ENCODE assay signal across 13 cellular contexts in the genomic region with DNA sequence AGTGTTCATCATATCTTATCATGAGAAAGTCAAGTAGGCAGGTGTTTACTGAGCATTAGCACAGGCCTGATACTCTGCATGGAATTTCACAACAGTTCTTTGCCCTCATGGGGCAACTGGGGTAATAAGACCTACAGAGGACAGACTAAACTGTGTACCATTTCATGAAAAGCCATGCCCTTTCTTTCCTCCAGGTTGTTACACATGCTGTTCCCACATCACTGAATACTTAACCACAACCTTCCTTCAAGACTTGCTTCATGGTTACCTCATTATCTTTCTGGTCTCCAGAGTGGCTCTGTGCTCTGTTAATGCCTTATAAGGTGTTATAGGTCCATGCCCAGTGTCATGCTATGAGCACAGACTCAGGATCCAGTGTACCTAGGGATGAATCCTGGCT. TPM values are rescaled to one million over a fixed set of nuclear protein-coding genes. Genes with fewer than 3 reads are reported as not detected.
DNase-seq lines count a peak whose midpoint lies in the region; ATAC-seq and TF ChIP-seq lines count a peak whose summit lies in the region.
"Had no signal": no experiment of that assay in that cellular context is flagged by ENCODE, and none has a peak within 500 bp of the region (broad histone marks: within the 10 kb centered on the region; RNA-seq: fewer than 3 reads in every experiment).

No MANE protein-coding gene starts in this region.

- no peaks in the 10 kb centered on the region for H3K79me2 ChIP-seq in OCI-LY1 (ENCODE audit: insufficient read depth, low read length)

- H3K4me1 Mint-ChIP-seq in CD14-positive monocyte: peaks cover 64% of the 10 kb centered on the region

- no peaks in the 10 kb centered on the region for H4K20me1 ChIP-seq in OCI-LY1 (ENCODE audit: insufficient read depth, low read length)

- no peak overlapping the region for H3K4ac ChIP-seq in mesenchymal stem cell (ENCODE audit: low read depth in 1 of 2, low read length in 2 of 2)

- H3K4me3 ChIP-seq in OCI-LY1 (ENCODE audit: low read depth, low read length, poor library complexity, severe bottlenecking) (no peak overlapping the region), epithelial cell of proximal tubule (ENCODE audit: low read depth, low read length) (no peak overlapping the region), mesenchymal stem cell (ENCODE audit: insufficient read depth in 1 of 2, low read depth in 1 of 2, low read length in 2 of 2) (no peak overlapping the region)
- H3K4me3 ChIP-seq: left ventricle myocardium inferior had no signal

- peaks cover 0 to 1% (median 0%) of the 10 kb centered on the region in 3 donors for H3K27me3 Mint-ChIP-seq in CD14-positive monocyte (ENCODE audit: low read depth in 3 of 3)

- peak overlapping the region in 6 of 7 donors; percentile 55 to 90 (median 78) for H3K27ac Mint-ChIP-seq in CD14-positive monocyte

- H3K27me3 ChIP-seq in OCI-LY1 (ENCODE audit: insufficient read depth, low read length) (no peaks in the 10 kb centered on the region), mesenchymal stem cell (ENCODE audit: control insufficient read depth in 1 of 2, insufficient read depth in 1 of 2, low read length in 2 of 2) (no peaks in the 10 kb centered on the region)

- H2BK5ac ChIP-seq in mesenchymal stem cell (ENCODE audit: low read depth, low read length, poor library complexity, severe bottlenecking): no peak overlapping the region

- no peaks in the 10 kb centered on the region for H3K9me2 ChIP-seq in OCI-LY1 (ENCODE audit: low read depth, low read length)

- H3K9me3 ChIP-seq in OCI-LY1 (ENCODE audit: low read length): no peaks in the 10 kb centered on the region
- H3K9me3 ChIP-seq in mesenchymal stem cell (ENCODE audit: control insufficient read depth, low read length): no peaks in the 10 kb centered on the region
- H3K9me3 ChIP-seq: left ventricle myocardium inferior had no signal

- no peak overlapping the region for H2BK15ac ChIP-seq in mesenchymal stem cell (ENCODE audit: low read depth, poor library complexity, severe bottlenecking)

- no peak overlapping the region for H2AFZ ChIP-seq in OCI-LY1 (ENCODE audit: low read length)
- H2AFZ ChIP-seq in mesenchymal stem cell (ENCODE audit: low read depth, low read length): no peak overlapping the region

- no peaks in the 10 kb centered on the region for H3K9me3 Mint-ChIP-seq in CD14-positive monocyte
- H3K9me3 Mint-ChIP-seq: IgD-negative memory B cell had no signal

- no peak overlapping the region for H2BK120ac ChIP-seq in mesenchymal stem cell (ENCODE audit: low read depth, low read length)

- H3K9ac ChIP-seq in OCI-LY1 (ENCODE audit: low read length) (no peak overlapping the region), mesenchymal stem cell (ENCODE audit: low read length) (no peak overlapping the region)

- H2BK12ac ChIP-seq in mesenchymal stem cell (ENCODE audit: low read length in 2 of 2): no peak overlapping the region

- ATAC-seq in GM21390 (IDR thresholded peaks at IDR 0.05; ENCODE audit: unreplicated experiment): peak; percentile 30
- no peak for ATAC-seq in HG02678 (IDR thresholded peaks at IDR 0.05; ENCODE audit: unreplicated experiment)

- H2AK5ac ChIP-seq in mesenchymal stem cell (ENCODE audit: low read length, severe bottlenecking): no peak overlapping the region

- H4K91ac ChIP-seq in mesenchymal stem cell (ENCODE audit: low read length): no peak overlapping the region

- peaks cover 44 to 78% of the 10 kb centered on the region in 2 donors for H3K36me3 Mint-ChIP-seq in CD14-positive monocyte

- no peak overlapping the region for H3K14ac ChIP-seq in mesenchymal stem cell (ENCODE audit: low read length in 2 of 2)

- no peaks in the 10 kb centered on the region for H3K79me1 ChIP-seq in mesenchymal stem cell (replicated peaks; ENCODE audit: low read length, poor library complexity, severe bottlenecking)

- no peak overlapping the region for H3K23ac ChIP-seq in mesenchymal stem cell (ENCODE audit: low read length in 2 of 2)

- H3F3A ChIP-seq in OCI-LY1 (ENCODE audit: insufficient read depth, low read length): peaks cover 5% of the 10 kb centered on the region; the same call in 1 of the 2 replicates

- intact Hi-C loops in CD14-positive monocyte (cut with micrococcal nuclease): loop anchor here in 1 of 2 donors (10.0 kb wide), 1 partner anchor 180 kb away; the partner anchor contains the start of genes CCPG1 and PIERCE2

- H3K4me1 ChIP-seq in OCI-LY1 (ENCODE audit: insufficient read depth, low read length, severe bottlenecking): peaks cover 45% of the 10 kb centered on the region
- peaks cover 2% of the 10 kb centered on the region for H3K4me1 ChIP-seq in mesenchymal stem cell (ENCODE audit: control insufficient read depth, insufficient read depth, low read depth, low read length)
- H3K4me1 ChIP-seq: left ventricle myocardium inferior had no signal

- TF ChIP-seq CTCF in CD14-positive monocyte (IDR thresholded peaks at IDR 0.05) (no peak), OCI-LY1 (IDR thresholded peaks at IDR 0.05; ENCODE audit: low read length) (no peak), epithelial cell of proximal tubule (conservative IDR thresholded peaks at IDR 0.05; ENCODE audit: low read depth, low read length) (no peak), GM10266 (IDR thresholded peaks at IDR 0.05; ENCODE audit: control insufficient read depth, insufficient read depth, low read depth, missing control alignments) (no peak)

- no peak overlapping the region for H4K8ac ChIP-seq in mesenchymal stem cell (ENCODE audit: low read length)

- no peak overlapping the region for H3K4me3 Mint-ChIP-seq in CD14-positive monocyte

- H3K36me3 ChIP-seq in OCI-LY1 (ENCODE audit: insufficient read depth, low read length): no peaks in the 10 kb centered on the region
- peaks cover 0 to 25% of the 10 kb centered on the region in 2 experiments for H3K36me3 ChIP-seq in mesenchymal stem cell (ENCODE audit: control insufficient read depth in 1 of 2, insufficient read depth in 2 of 2, low read depth in 1 of 2, low read length in 2 of 2)
- H3K36me3 ChIP-seq: left ventricle myocardium inferior had no signal

- H3K4me2 ChIP-seq in OCI-LY1 (ENCODE audit: low read length) (no peak overlapping the region), mesenchymal stem cell (ENCODE audit: low read length, poor library complexity, severe bottlenecking) (no peak overlapping the region)

- no peak overlapping the region for H3K18ac ChIP-seq in mesenchymal stem cell (ENCODE audit: low read depth in 1 of 2, low read length in 2 of 2)

- H3K27ac ChIP-seq in OCI-LY1 (ENCODE audit: low read depth, low read length, poor library complexity, severe bottlenecking): peak overlapping the region; percentile 36
- H3K27ac ChIP-seq in mesenchymal stem cell (ENCODE audit: low read length, poor library complexity, severe bottlenecking): no peak overlapping the region
- H3K27ac ChIP-seq: left ventricle myocardium inferior, VCaP had no signal

- DNase-seq in CD14-positive monocyte (ENCODE audit: low spot score) (no peak), epithelial cell of proximal tubule (ENCODE audit: low read depth) (peak; percentile 85), SW 1271 (lab: John Stamatoyannopoulos, UW) (no peak), mesenchymal stem cell (no peak), GM10266 (ENCODE audit: extremely low spot score) (no peak)
- DNase-seq: anterior cingulate cortex, H7, left ventricle myocardium inferior had no signal

RNA-seq across cellular contexts. Expression of gene RSL24D1, which starts 28.2 kb away (rescaled TPM):
- 10 to 100 TPM; 73.0 to 84.2 TPM for polyA plus RNA-seq in CD14-positive monocyte
- total RNA-seq in epithelial cell of proximal tubule: 80.3 and 86.5 TPM in 2 replicates
- polyA plus RNA-seq in mesenchymal stem cell (2013, experiment 1 of 2): 65.7 TPM
- polyA plus RNA-seq in mesenchymal stem cell (2013, experiment 2 of 2): 67.0 TPM
